24 cellular contexts compared by ENCODE assay signal in the genomic region with DNA sequence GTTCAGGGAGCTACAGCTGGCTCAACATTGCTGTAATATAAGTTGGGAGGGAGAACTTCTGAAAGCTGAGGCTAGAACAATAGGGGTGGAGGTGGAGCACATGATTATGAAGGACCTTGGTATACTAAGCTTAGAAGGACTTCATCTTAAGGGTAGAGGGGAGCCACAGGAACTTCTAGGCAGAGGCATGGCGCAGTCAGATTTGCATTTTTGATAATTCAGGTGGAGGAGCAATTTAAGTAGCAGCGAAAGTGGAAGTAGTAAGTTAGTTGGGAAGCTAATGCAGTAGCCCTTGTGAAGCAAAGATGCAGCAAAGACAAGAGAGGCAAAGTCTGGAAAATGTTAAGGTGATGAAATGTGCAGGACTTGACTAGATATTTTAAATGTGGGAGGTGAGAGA.
DNase-seq lines count a peak whose midpoint lies in the region; ATAC-seq, FAIRE-seq and TF ChIP-seq lines count a peak whose summit lies in the region.
"Had no signal": no experiment of that assay in that cellular context is flagged by ENCODE, and none has a peak within 500 bp of the region (broad histone marks: within the 10 kb centered on the region; RNA-seq: fewer than 3 reads in every experiment).

No MANE protein-coding gene starts in this region.

- dilution Hi-C loops in mammary epithelial cell (cut with HindIII; ENCODE audit: low sequenced_read_pairs): no loop called here

- no peaks in the 10 kb centered on the region for H3K9me1 ChIP-seq in K562 (ENCODE audit: control insufficient read depth, insufficient read depth, low read length)

- no peaks in the 10 kb centered on the region for H3K36me3 ChIP-seq in HEK293 (ENCODE audit: control insufficient read depth in 2 of 2, insufficient read depth in 1 of 2, low read length in 2 of 2)
- H3K36me3 ChIP-seq in K562 (ENCODE audit: control insufficient read depth, insufficient read depth, low read length): no peaks in the 10 kb centered on the region
- H3K36me3 ChIP-seq in small intestine (ENCODE audit: control insufficient read depth in 2 of 2, insufficient read depth in 2 of 2, low read length in 2 of 2): no peaks in the 10 kb centered on the region
- H3K36me3 ChIP-seq in mammary epithelial cell (ENCODE audit: insufficient read depth, low read length): no peaks in the 10 kb centered on the region

- H4K20me1 ChIP-seq in K562 (replicated peaks; ENCODE audit: control insufficient read depth, insufficient read depth, low read length) (peaks cover 3% of the 10 kb centered on the region), mammary epithelial cell (ENCODE audit: insufficient read depth, low read length) (no peaks in the 10 kb centered on the region)

- H3K4me2 ChIP-seq in K562 (ENCODE audit: insufficient read depth, low read length): no peak overlapping the region
- H3K4me2 ChIP-seq in mammary epithelial cell (ENCODE audit: insufficient read depth, low read depth, low read length): no peak overlapping the region
- H3K4me2 ChIP-seq: BLaER1 treated with 17β-estradiol and CSF1 and Interleukin-3, amounts not matched to agents 10 nM and 100 nM had no signal

- BruUV-seq in K562 (replicated peaks; lab: Mats Ljungman, UMichigan) (no TSS peak), mammary epithelial cell (replicated peaks; lab: Mats Ljungman, UMichigan) (no TSS peak)

- H3K27ac ChIP-seq in HEK293 (ENCODE audit: extremely low read depth, low read depth, low read length) (no peak overlapping the region), K562 (ENCODE audit: extremely low read depth, low read depth, low read length) (no peak overlapping the region), small intestine (ENCODE audit: low read depth in 1 of 2, low read length in 1 of 2) (no peak overlapping the region), mammary epithelial cell (ENCODE audit: insufficient read depth, low read depth, low read length) (no peak overlapping the region)
- H3K27ac ChIP-seq: BLaER1 treated with 17β-estradiol and CSF1 and Interleukin-3, amounts not matched to agents 10 nM and 100 nM; HL-60 had no signal

- peaks cover 3% of the 10 kb centered on the region; the same call in 1 of the 2 replicates for H3K4me1 ChIP-seq in HEK293 (ENCODE audit: control insufficient read depth, insufficient read depth, low read length)
- H3K4me1 ChIP-seq in K562 (replicated peaks in 1 of 2; ENCODE audit: control insufficient read depth in 2 of 2, insufficient read depth in 2 of 2, low read length in 2 of 2): peaks cover 5 to 18% of the 10 kb centered on the region in 2 experiments; a peak in 4 of 5 replicates
- H3K4me1 ChIP-seq in small intestine (ENCODE audit: control insufficient read depth in 2 of 2, insufficient read depth in 1 of 2, low read depth in 1 of 2, low read length in 1 of 2): peaks cover 2% of the 10 kb centered on the region in 2 donors
- peaks cover 4% of the 10 kb centered on the region for H3K4me1 ChIP-seq in mammary epithelial cell (ENCODE audit: insufficient read depth, low read length)

- H3K27me3 ChIP-seq in K562 (ENCODE audit: control insufficient read depth in 2 of 2, insufficient read depth in 2 of 2, low read length in 2 of 2) (no peaks in the 10 kb centered on the region), small intestine (ENCODE audit: control insufficient read depth in 2 of 2, insufficient read depth in 2 of 2, low read length in 2 of 2) (no peaks in the 10 kb centered on the region), mammary epithelial cell (ENCODE audit: insufficient read depth, low read length) (no peaks in the 10 kb centered on the region)

- no peak for TF ChIP-seq POLR2A in K562 (conservative IDR thresholded peaks at IDR 0.05)

- FAIRE-seq in K562 (lab: Jason Lieb, UNC) (no peak), small intestine (lab: Jason Lieb, UNC) (no peak)
- FAIRE-seq: A204.1, D721Med, G401.6, H54 had no signal

- in situ Hi-C loops in K562 (cut with MboI): no loop called here
- in situ Hi-C loops in mammary epithelial cell (cut with MboI; ENCODE audit: low sequenced_read_pairs in 2 of 2): no loop called here

- CTCF ChIA-PET in HEK293 (lab: Yijun Ruan, JAX): no interaction called here
- CTCF ChIA-PET in K562 (lab: Yijun Ruan, JAX; ENCODE audit: low intra/inter-chr PET ratio): no interaction called here
- CTCF ChIA-PET in mammary epithelial cell (lab: Charles Lee; ENCODE audit: low non-redundant PET): no interaction called here

- no peak for TF ChIP-seq CTCF in GM12865 (IDR thresholded peaks at IDR 0.05; ENCODE audit: insufficient read depth, low read depth, low read length, missing control alignments)
- no peak for TF ChIP-seq CTCF in HEK293 (tag by site-specific recombination; IDR thresholded peaks at IDR 0.05)
- no peak for TF ChIP-seq CTCF in K562 (IDR thresholded peaks at IDR 0.05 in 2 of 3, conservative IDR thresholded peaks at IDR 0.05 in 1 of 3; ENCODE audit: insufficient read depth in 2 of 3, low read depth in 1 of 3, low read length in 3 of 3)
- TF ChIP-seq CTCF in mammary epithelial cell (conservative IDR thresholded peaks at IDR 0.05 in 1 of 2, IDR thresholded peaks at IDR 0.05 in 1 of 2; ENCODE audit: extremely low read depth in 1 of 2, insufficient read depth in 1 of 2, low read depth in 1 of 2, low read length in 2 of 2): no peak

- no peak for ATAC-seq in K562
- no peak for ATAC-seq in GM18511 (IDR thresholded peaks at IDR 0.05; ENCODE audit: unreplicated experiment)
- ATAC-seq in activated CD4-positive, CD25-positive, alpha-beta regulatory T cell treated with anti-CD3 and anti-CD28 coated beads, Interleukin-2, amount 50 U/mL, for 24 hours: no peak
- ATAC-seq: T-cell had no signal

- POLR2A ChIA-PET in HEK293 (lab: Yijun Ruan, JAX) (no interaction called here), K562 (lab: Yijun Ruan, JAX) (no interaction called here)

- DNase-seq in GM12865 (ENCODE audit: low read depth) (peak; percentile 18), K562 (ENCODE audit: extremely low read depth in 1 of 4, low spot score in 3 of 4) (no peak), small intestine (peak; percentile 17), mammary epithelial cell (no peak)
- DNase-seq in activated naive CD4-positive, alpha-beta T cell treated with Interleukin-2 at 50 U/mL for 16 hours: no peak
- DNase-seq: CD4-positive, alpha-beta T cell; DMS53; NCI-H1417 treated with DMSO at 0.1 percent for 48 hours; NCI-H1694 treated with DMSO at 0.1 percent for 48 hours; NCI-H2081; NCI-H2227 treated with DMSO at 0.1 percent for 48 hours; NCI-H526 treated with DMSO at 0.1 percent for 48 hours; Right ventricle myocardium superior; RPMI8226; T-cell had no signal

- H3K4me3 ChIP-seq in GM12865 (ENCODE audit: low read depth, low read length) (no peak overlapping the region), HEK293 (ENCODE audit: low read depth, low read length) (no peak overlapping the region), K562 (no peak overlapping the region), small intestine (ENCODE audit: low read depth in 1 of 2, low read length in 2 of 2) (no peak overlapping the region), mammary epithelial cell (replicated peaks in 1 of 3; ENCODE audit: insufficient read depth in 1 of 3, low read depth in 2 of 3, low read length in 3 of 3) (no peak overlapping the region)
- H3K4me3 ChIP-seq: BLaER1 treated with 17β-estradiol and CSF1 and Interleukin-3, amounts not matched to agents 10 nM and 100 nM had no signal

- no peak for TF ChIP-seq EP300 in K562 (IDR thresholded peaks at IDR 0.05; ENCODE audit: low read length)

- TF ChIP-seq RAD21 in K562 (CRISPR knock-in tag; conservative IDR thresholded peaks at IDR 0.05 in 1 of 2, IDR thresholded peaks at IDR 0.05 in 1 of 2): no peak

- H2AFZ ChIP-seq in K562 (ENCODE audit: low read depth, low read length) (no peak overlapping the region), mammary epithelial cell (ENCODE audit: low read depth, low read length) (no peak overlapping the region)

- H3K9ac ChIP-seq in K562 (ENCODE audit: insufficient read depth in 1 of 2, low read depth in 2 of 2, low read length in 2 of 2) (no peak overlapping the region), mammary epithelial cell (ENCODE audit: insufficient read depth, low read length) (no peak overlapping the region)
- H3K9ac ChIP-seq: BLaER1 treated with 17β-estradiol and CSF1 and Interleukin-3, amounts not matched to agents 10 nM and 100 nM had no signal

- peaks cover 9% of the 10 kb centered on the region; the same call in 2 of the 3 replicates for H3K79me2 ChIP-seq in K562 (ENCODE audit: control insufficient read depth, insufficient read depth, low read length)
- peaks cover 17% of the 10 kb centered on the region for H3K79me2 ChIP-seq in mammary epithelial cell (ENCODE audit: insufficient read depth, low read length)

- no peaks in the 10 kb centered on the region for H3K9me3 ChIP-seq in HEK293 (ENCODE audit: control insufficient read depth, insufficient read depth, low read depth, low read length)
- H3K9me3 ChIP-seq in K562 (replicated peaks; ENCODE audit: control insufficient read depth, insufficient read depth, low read depth, low read length): no peaks in the 10 kb centered on the region
- H3K9me3 ChIP-seq in small intestine (ENCODE audit: control insufficient read depth, low read depth): no peaks in the 10 kb centered on the region
- no peaks in the 10 kb centered on the region for H3K9me3 ChIP-seq in mammary epithelial cell (replicated peaks; ENCODE audit: insufficient read depth, low read length)
- H3K9me3 ChIP-seq: BLaER1 treated with 17β-estradiol and CSF1 and Interleukin-3, amounts not matched to agents 10 nM and 100 nM had no signal

- WGBS in K562 (ENCODE audit: insufficient coverage, low coverage, missing lambda C conversion rate): 71% methylated on average over 2 of the region's 2 CpGs
- WGBS in small intestine, 3 donors: 77 to 89% (median 78%) methylated on average over 2 of the region's 2 CpGs
- 83% methylated on average over 2 of the region's 2 CpGs for WGBS in mammary epithelial cell (ENCODE audit: low coverage, missing lambda C conversion rate)

- intact Hi-C loops in K562 (cut with micrococcal nuclease): no loop called here
- intact Hi-C loops in mammary epithelial cell (cut with micrococcal nuclease): no loop called here

TF ChIP-seq in HEK293, 187 proteins besides CTCF, POLR2A, EP300 and RAD21:
- TF ChIP-seq ZNF184 (tag by site-specific recombination; IDR thresholded peaks at IDR 0.05) (no peak), ZNF16 (tag by site-specific recombination; IDR thresholded peaks at IDR 0.05; ENCODE audit: low read depth) (0 out of 2 replicates have a peak, but pooled peaks have one; percentile 9)

Comparison
In these comparisons a context has a peak if more than half of its experiments do, and no peak if none do; other contexts are left out.
1. DNase-seq: peak in GM12865 (single experiment) and small intestine (single experiment); none in K562 (0 of 4), mammary epithelial cell (single experiment) and activated naive CD4-positive, alpha-beta T cell treated with Interleukin-2 at 50 U/mL for 16 hours (single experiment).